2 cellular contexts compared by ENCODE assay signal in genomic region chrX:16664059-16664458, GRCh38.
TF ChIP-seq lines count a peak whose summit lies in the region.

No MANE protein-coding gene starts in this region.

TF ChIP-seq in GM23338, 12 proteins besides CTCF, POLR2A, EP300 and RAD21:
- no peak for TF ChIP-seq REST (IDR thresholded peaks at IDR 0.05; ENCODE audit: unreplicated experiment)
- TF ChIP-seq POLR2AphosphoS5 (IDR thresholded peaks at IDR 0.05; ENCODE audit: low read depth): no peak
- TF ChIP-seq ZNF331 (CRISPR knock-in tag; IDR thresholded peaks at IDR 0.05; ENCODE audit: low read depth): no peak
- TF ChIP-seq ZNF114 (CRISPR knock-in tag; IDR thresholded peaks at IDR 0.05): no peak
- TF ChIP-seq ETS1 (IDR thresholded peaks at IDR 0.05): no peak
- no peak for TF ChIP-seq NANOG (IDR thresholded peaks at IDR 0.05; ENCODE audit: borderline replicate concordance)
- TF ChIP-seq EZH2phosphoT487 (IDR thresholded peaks at IDR 0.05; ENCODE audit: unreplicated experiment): no peak
- no peak for TF ChIP-seq STAT1 (IDR thresholded peaks at IDR 0.05; ENCODE audit: unreplicated experiment)
- TF ChIP-seq CREB1 (CRISPR knock-in tag; IDR thresholded peaks at IDR 0.05; ENCODE audit: low read depth): no peak
- TF ChIP-seq ZNF462 (CRISPR knock-in tag; IDR thresholded peaks at IDR 0.05): no peak
- TF ChIP-seq JUNB (IDR thresholded peaks at IDR 0.05; ENCODE audit: unreplicated experiment): no peak
- no peak for TF ChIP-seq EZH2 (IDR thresholded peaks at IDR 0.05; ENCODE audit: low read depth, unreplicated experiment)

TF ChIP-seq in WTC11, 78 proteins besides CTCF, POLR2A, EP300 and RAD21 (continued from another document):
- TF ChIP-seq CDX4 (CRISPR knock-in tag; IDR thresholded peaks at IDR 0.05; ENCODE audit: borderline replicate concordance) (no peak), ZNF425 (CRISPR knock-in tag; conservative IDR thresholded peaks at IDR 0.05) (no peak), CREM (CRISPR knock-in tag; IDR thresholded peaks at IDR 0.05) (no peak), ZNF396 (CRISPR knock-in tag; IDR thresholded peaks at IDR 0.05; ENCODE audit: borderline replicate concordance) (no peak), ZNF232 (CRISPR knock-in tag; IDR thresholded peaks at IDR 0.05) (no peak), ZNF138 (CRISPR knock-in tag; conservative IDR thresholded peaks at IDR 0.05) (no peak), ZNF416 (CRISPR knock-in tag; IDR thresholded peaks at IDR 0.05) (no peak), ZNF219 (CRISPR knock-in tag; IDR thresholded peaks at IDR 0.05; ENCODE audit: borderline replicate concordance) (no peak), HMGXB4 (CRISPR knock-in tag; IDR thresholded peaks at IDR 0.05) (no peak), ELF4 (CRISPR knock-in tag; IDR thresholded peaks at IDR 0.05; ENCODE audit: low read depth) (no peak), RORB (CRISPR knock-in tag; IDR thresholded peaks at IDR 0.05) (no peak), ZNF532 (CRISPR knock-in tag; IDR thresholded peaks at IDR 0.05; ENCODE audit: borderline replicate concordance) (no peak), MLX (CRISPR knock-in tag; IDR thresholded peaks at IDR 0.05) (no peak), MAX (CRISPR knock-in tag; IDR thresholded peaks at IDR 0.05) (no peak), ATF3 (CRISPR knock-in tag; conservative IDR thresholded peaks at IDR 0.05) (no peak), USF1 (CRISPR knock-in tag; IDR thresholded peaks at IDR 0.05) (no peak), ATF2 (CRISPR knock-in tag; IDR thresholded peaks at IDR 0.05; ENCODE audit: borderline replicate concordance, low read depth) (no peak), TEAD4 (CRISPR knock-in tag; IDR thresholded peaks at IDR 0.05) (no peak), CREB1 (CRISPR knock-in tag; IDR thresholded peaks at IDR 0.05) (no peak)
